In genomic region chr20:34797012-34797720, GRCh38 we compare ENCODE assay signal across 20 cellular contexts.
"Had no signal": no experiment of that assay in that cellular context is flagged by ENCODE, and none has a peak within 500 bp of the region (broad histone marks: within the 10 kb centered on the region; RNA-seq: fewer than 3 reads in every experiment).

No MANE protein-coding gene starts in this region.

- H3K9me3 Mint-ChIP-seq: naive thymus-derived CD8-positive, alpha-beta T cell had no signal

- H3K4me3 Mint-ChIP-seq: naive thymus-derived CD8-positive, alpha-beta T cell had no signal

- ATAC-seq: esophagus mucosa; left colon; naive thymus-derived CD8-positive, alpha-beta T cell; pancreas; sciatic nerve had no signal

- H3K27ac ChIP-seq: colonic mucosa, heart left ventricle, pancreas, prostate gland, skin epidermis, stomach, thoracic aorta, transverse colon had no signal

- H3K9me3 ChIP-seq: colonic mucosa, pancreas, prostate gland, thoracic aorta, transverse colon had no signal

- H3K36me3 ChIP-seq: colonic mucosa, heart left ventricle, pancreas, prostate gland, thoracic aorta, transverse colon had no signal

- H3K27me3 Mint-ChIP-seq: naive thymus-derived CD8-positive, alpha-beta T cell had no signal

- H3K4me3 ChIP-seq: colonic mucosa, heart left ventricle, lung, pancreas, prostate gland, skin epidermis, stomach, thoracic aorta, transverse colon had no signal

- DNase-seq: colonic mucosa; effector CD4-positive, alpha-beta T cell; heart left ventricle; hippocampal formation; left colon; left ventricle myocardium superior; mesenchymal stem cell; naive thymus-derived CD8-positive, alpha-beta T cell; pancreas; retina; stimulated activated CD4-positive, alpha-beta T cell treated with anti-CD3 and anti-CD28 coated beads, Interleukin-2, amount 100 ng/mL, for 24 hours; stimulated activated naive CD4-positive, alpha-beta T cell; stomach; transverse colon had no signal

- H3K4me1 ChIP-seq: colonic mucosa, prostate gland had no signal

- H3K27me3 ChIP-seq: colonic mucosa, heart left ventricle, pancreas, stomach, transverse colon had no signal
